13 cellular contexts compared by ENCODE assay signal in genomic region chr2:201152999-201153398, GRCh38. TPM values are rescaled to one million over a fixed set of nuclear protein-coding genes. Genes with fewer than 3 reads are reported as not detected.
A peak's percentile ranks its signal among the peaks of the same experiment; 100 is the strongest.
DNase-seq lines count a peak whose midpoint lies in the region; ATAC-seq lines count a peak whose summit lies in the region.
"Had no signal": no experiment of that assay in that cellular context is flagged by ENCODE, and none has a peak within 500 bp of the region (broad histone marks: within the 10 kb centered on the region; RNA-seq: fewer than 3 reads in every experiment).

No MANE protein-coding gene starts in this region.

- H3K4me1 ChIP-seq in CD8-positive, alpha-beta memory T cell (ENCODE audit: insufficient read depth, low read length), result peaks cover 18% of the 10 kb centered on the region
- H3K4me1 ChIP-seq in effector memory CD4-positive, alpha-beta T cell (ENCODE audit: control insufficient read depth, insufficient read depth, low read length, poor library complexity, severe bottlenecking), result peaks cover 9% of the 10 kb centered on the region
- peaks cover 50% of the 10 kb centered on the region for H3K4me1 ChIP-seq in skeletal muscle satellite cell (ENCODE audit: control insufficient read depth, insufficient read depth, low read length)

- no peaks in the 10 kb centered on the region for H3K27me3 ChIP-seq in CD8-positive, alpha-beta memory T cell (ENCODE audit: insufficient read depth, low read length, poor library complexity, severe bottlenecking)
- H3K27me3 ChIP-seq in effector memory CD4-positive, alpha-beta T cell (replicated peaks; ENCODE audit: control insufficient read depth, insufficient read depth, low read length, poor library complexity, severe bottlenecking), result no peaks in the 10 kb centered on the region
- no peaks in the 10 kb centered on the region for H3K27me3 ChIP-seq in skeletal muscle satellite cell (ENCODE audit: control insufficient read depth, insufficient read depth, low read length)
- H3K27me3 ChIP-seq: tibial nerve had no signal

- POLR2A ChIA-PET in CD8-positive, alpha-beta memory T cell (lab: Charles Lee), result no interaction called here

- peaks cover 30% of the 10 kb centered on the region for H3K36me3 ChIP-seq in CD8-positive, alpha-beta memory T cell (ENCODE audit: insufficient read depth, low read length)
- H3K36me3 ChIP-seq in effector memory CD4-positive, alpha-beta T cell (ENCODE audit: control insufficient read depth, insufficient read depth, low read length), result peaks cover 72% of the 10 kb centered on the region
- peaks cover 57% of the 10 kb centered on the region for H3K36me3 ChIP-seq in skeletal muscle satellite cell (ENCODE audit: insufficient read depth, low read length)

- ATAC-seq in HG03565 (IDR thresholded peaks at IDR 0.05; ENCODE audit: unreplicated experiment), result no peak
- ATAC-seq: Right ventricle myocardium inferior had no signal

- no peak overlapping the region for H3K4me2 ChIP-seq in skeletal muscle satellite cell (ENCODE audit: low read length)

- H3K9ac ChIP-seq in skeletal muscle satellite cell (ENCODE audit: low read depth, low read length), result peak overlapping the region; percentile 85

- peak overlapping the region in 7 of 8 donors; percentile 25 to 97 (median 46) for H3K27ac Mint-ChIP-seq in CD8-positive, alpha-beta memory T cell

- no peaks in the 10 kb centered on the region for H3K27me3 Mint-ChIP-seq in CD8-positive, alpha-beta memory T cell

- no peak overlapping the region for H3K4me3 ChIP-seq in CD8-positive, alpha-beta memory T cell (ENCODE audit: low read length)
- no peak overlapping the region for H3K4me3 ChIP-seq in effector memory CD4-positive, alpha-beta T cell (ENCODE audit: insufficient read depth, low read depth, low read length, poor library complexity, severe bottlenecking)
- no peak overlapping the region for H3K4me3 ChIP-seq in skeletal muscle satellite cell (ENCODE audit: low read length)
- H3K4me3 ChIP-seq: tibial nerve had no signal

- no peak overlapping the region for H3K4me3 Mint-ChIP-seq in CD8-positive, alpha-beta memory T cell

- H3K9me3 ChIP-seq in CD8-positive, alpha-beta memory T cell (ENCODE audit: low read length), result no peaks in the 10 kb centered on the region
- no peaks in the 10 kb centered on the region for H3K9me3 ChIP-seq in effector memory CD4-positive, alpha-beta T cell (ENCODE audit: control insufficient read depth, low read length)
- no peaks in the 10 kb centered on the region for H3K9me3 ChIP-seq in skeletal muscle satellite cell (replicated peaks; ENCODE audit: low read length)
- H3K9me3 ChIP-seq: tibial nerve had no signal

- H3K9me3 Mint-ChIP-seq in CD8-positive, alpha-beta memory T cell, result no peaks in the 10 kb centered on the region

- no peak for DNase-seq in CD8-positive, alpha-beta memory T cell
- peak; percentile 37 for DNase-seq in NCI-H69 (lab: John Stamatoyannopoulos, UW)
- no peak for DNase-seq in effector memory CD4-positive, alpha-beta T cell
- DNase-seq in activated effector memory CD4-positive, alpha-beta T cell treated with anti-CD3 and anti-CD28 coated beads, Interleukin-2, amount 50 U/mL, for 16 hours, result no peak
- no peak for DNase-seq in amygdala (lab: John Stamatoyannopoulos, UW)
- DNase-seq in NCI-H446 treated with DMSO at 0.1 percent for 48 hours (lab: John Stamatoyannopoulos, UW), result no peak
- DNase-seq: DMS 273 treated with DMSO at 0.1 percent for 48 hours; NCI-H345; stimulated activated CD4-positive, alpha-beta T cell treated with anti-CD3 and anti-CD28 coated beads, Interleukin-4, amount 100 ng/mL, for 24 hours had no signal

- H3K27ac ChIP-seq in CD8-positive, alpha-beta memory T cell (ENCODE audit: low read depth, low read length), result no peak overlapping the region
- H3K27ac ChIP-seq in effector memory CD4-positive, alpha-beta T cell (ENCODE audit: insufficient read depth, low read length, poor library complexity, severe bottlenecking), result peak overlapping the region; percentile 9

- CTCF ChIA-PET in CD8-positive, alpha-beta memory T cell (lab: Charles Lee), result interaction anchor here (0.6 to 2.1 kb wide), 5 partner anchors 12 to 85 kb away, joined by 3 to 11 read pairs (median 5); no protein-coding TSS in a partner anchor

- H3K36me3 Mint-ChIP-seq in CD8-positive, alpha-beta memory T cell, result peaks cover 4 to 90% (median 31%) of the 10 kb centered on the region in 3 donors

- H3K4me1 Mint-ChIP-seq in CD8-positive, alpha-beta memory T cell, result peaks cover 38 to 60% (median 57%) of the 10 kb centered on the region in 3 donors

RNA-seq across cellular contexts. Expression of gene CASP10, which starts 29.9 kb away (rescaled TPM):
- 1 to 10 TPM; 6.7 to 7.3 TPM for total RNA-seq in CD8-positive, alpha-beta memory T cell
- 8.1 TPM for polyA plus RNA-seq in CD8-positive, alpha-beta memory T cell
- total RNA-seq in skeletal muscle satellite cell (2012; rRNA removed), result 1.5 and 2.5 TPM in 2 replicates

RNA-seq across cellular contexts. Expression of gene CFLAR, which starts 37.0 kb away (rescaled TPM):
- total RNA-seq in CD8-positive, alpha-beta memory T cell, result 100 to 1,000 TPM; 291 to 303 TPM
- 172 TPM for polyA plus RNA-seq in CD8-positive, alpha-beta memory T cell
- total RNA-seq in skeletal muscle satellite cell (2012; rRNA removed), result 72.1 and 75.3 TPM in 2 replicates
